21 cellular contexts compared by ENCODE assay signal in the genomic region with DNA sequence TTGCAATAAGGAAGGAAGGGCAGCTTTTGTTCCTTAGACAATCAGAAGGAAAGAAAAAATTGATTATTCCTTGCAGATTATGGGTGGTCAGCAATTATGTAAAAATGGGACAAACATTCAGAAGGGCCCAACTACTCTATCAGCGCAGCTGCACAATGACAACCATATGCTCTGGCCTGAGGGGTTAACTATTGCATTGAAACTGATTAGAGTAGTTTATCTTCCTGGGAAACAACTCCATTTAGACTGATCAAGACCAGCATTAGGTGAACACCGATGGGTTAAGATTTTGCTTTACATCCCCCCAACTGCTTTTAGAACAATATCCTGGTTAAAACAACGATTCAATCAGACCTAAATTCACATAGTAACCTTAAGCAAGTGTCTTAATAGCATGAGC.
A peak's percentile ranks its signal among the peaks of the same experiment; 100 is the strongest.
DNase-seq lines count a peak whose midpoint lies in the region; ATAC-seq, FAIRE-seq and TF ChIP-seq lines count a peak whose summit lies in the region.
"Had no signal": no experiment of that assay in that cellular context is flagged by ENCODE, and none has a peak within 500 bp of the region (broad histone marks: within the 10 kb centered on the region; RNA-seq: fewer than 3 reads in every experiment).

No MANE protein-coding gene starts in this region.

- no peak overlapping the region for H4K5ac ChIP-seq in H1 (ENCODE audit: insufficient read length, low read depth, low read length)

- H3K27ac Mint-ChIP-seq in neural crest cell (ENCODE audit: unreplicated experiment), result peak overlapping the region; percentile 10
- no peak overlapping the region for H3K27ac Mint-ChIP-seq in activated naive CD8-positive, alpha-beta T cell treated with anti-CD3 and anti-CD28 coated beads, Interleukin-2, amount 50 U/mL, for 24 hours
- H3K27ac Mint-ChIP-seq: CD14-positive monocyte; CD4-positive, alpha-beta memory T cell; IgD-negative memory B cell had no signal

- H3K14ac ChIP-seq in H1 (ENCODE audit: insufficient read length), result no peak overlapping the region

- no peaks in the 10 kb centered on the region for H3K79me1 ChIP-seq in H1 (ENCODE audit: low read depth, low read length)

- no peak overlapping the region for H3K18ac ChIP-seq in H1 (ENCODE audit: extremely low read depth, low read length)

- CTCF ChIA-PET in HepG2 (lab: Yijun Ruan, JAX; ENCODE audit: low intra/inter-chr PET ratio, low total read pairs) (no interaction called here), H1 (lab: Charles Lee; ENCODE audit: partially characterized antibody) (interaction anchor here (0.8 kb wide), 1 partner anchor 18 kb away, joined by 3 read pairs; no protein-coding TSS in a partner anchor)

- H3K9me3 ChIP-seq in HepG2 (ENCODE audit: low read length) (no peaks in the 10 kb centered on the region), right lobe of liver (no peaks in the 10 kb centered on the region), H1 (ENCODE audit: insufficient read depth in 2 of 2, low read depth in 1 of 2, low read length in 1 of 2) (peaks cover 0 to 2% of the 10 kb centered on the region in 2 experiments; a peak in 2 of 4 replicates)
- H3K9me3 ChIP-seq: BLaER1 had no signal

- H3K36me3 Mint-ChIP-seq in neural crest cell (ENCODE audit: low read depth), result no peaks in the 10 kb centered on the region
- H3K36me3 Mint-ChIP-seq in activated naive CD8-positive, alpha-beta T cell treated with anti-CD3 and anti-CD28 coated beads, Interleukin-2, amount 50 U/mL, for 24 hours (ENCODE audit: low read depth), result no peaks in the 10 kb centered on the region
- H3K36me3 Mint-ChIP-seq: CD14-positive monocyte, IgD-negative memory B cell had no signal

- no peak for TF ChIP-seq RAD21 in HepG2 (CRISPR knock-in tag; IDR thresholded peaks at IDR 0.05)
- no peak for TF ChIP-seq RAD21 in H1 (IDR thresholded peaks at IDR 0.05 in 1 of 2, conservative IDR thresholded peaks at IDR 0.05 in 1 of 2; ENCODE audit: low read depth in 2 of 2, low read length in 2 of 2)

- POLR2A ChIA-PET in HepG2 (lab: Yijun Ruan, JAX), result no interaction called here
- POLR2A ChIA-PET in H1 (lab: Charles Lee; ENCODE audit: partially characterized antibody), result no interaction called here

- H2BK20ac ChIP-seq in H1 (ENCODE audit: low read length), result no peak overlapping the region

- TF ChIP-seq EP300 in HepG2 (IDR thresholded peaks at IDR 0.05; ENCODE audit: low read depth in 2 of 2, low read length in 2 of 2), result no peak
- TF ChIP-seq EP300 in HepG2 (CRISPR knock-in tag; IDR thresholded peaks at IDR 0.05; ENCODE audit: borderline replicate concordance), result no peak
- TF ChIP-seq EP300 in H1 (IDR thresholded peaks at IDR 0.05; ENCODE audit: borderline replicate concordance in 1 of 2, low read depth in 2 of 2, low read length in 2 of 2), result no peak

- H2BK12ac ChIP-seq in H1 (ENCODE audit: low read depth, low read length), result no peak overlapping the region

- no peak overlapping the region for H2AK5ac ChIP-seq in H1 (ENCODE audit: low read depth, low read length)

- peaks cover 11% of the 10 kb centered on the region; the same call in 1 of the 2 replicates for H3K4me1 ChIP-seq in HepG2 (ENCODE audit: insufficient read depth, low read length)
- no peaks in the 10 kb centered on the region for H3K4me1 ChIP-seq in right lobe of liver
- no peaks in the 10 kb centered on the region for H3K4me1 ChIP-seq in H1 (replicated peaks in 1 of 4; ENCODE audit: control insufficient read depth in 3 of 4, insufficient read depth in 4 of 4, low read length in 3 of 4)
- H3K4me1 ChIP-seq: BLaER1 had no signal

- H4K8ac ChIP-seq in H1 (ENCODE audit: extremely low read depth, insufficient read depth, low read length), result no peak overlapping the region

- H3K4me3 ChIP-seq in HepG2 (replicated peaks in 1 of 3; ENCODE audit: insufficient read depth in 1 of 3, low read depth in 2 of 3, low read length in 3 of 3) (no peak overlapping the region), right lobe of liver (no peak overlapping the region), H1 (ENCODE audit: extremely low read depth in 1 of 4, insufficient read depth in 2 of 4, low read depth in 3 of 4, low read length in 4 of 4) (no peak overlapping the region)
- H3K4me3 ChIP-seq: BLaER1 had no signal

- TF ChIP-seq CTCF in HepG2 (CRISPR knock-in tag; IDR thresholded peaks at IDR 0.05) (no peak), right lobe of liver (IDR thresholded peaks at IDR 0.05) (no peak), H1 (IDR thresholded peaks at IDR 0.05; ENCODE audit: control extremely low read depth in 1 of 3, insufficient read depth in 1 of 3, low read depth in 1 of 3, low read length in 3 of 3) (no peak), neural crest cell (conservative IDR thresholded peaks at IDR 0.05) (no peak)

- H3K27ac ChIP-seq in HepG2 (ENCODE audit: extremely low read length, insufficient read depth, low read length) (no peak overlapping the region), right lobe of liver (no peak overlapping the region), H1 (ENCODE audit: low read depth, low read length) (no peak overlapping the region)
- H3K27ac ChIP-seq: 22Rv1, BLaER1 had no signal

- no TSS peak for BruUV-seq in HepG2 (replicated peaks; lab: Mats Ljungman, UMichigan)

- no peaks in the 10 kb centered on the region for H3K27me3 Mint-ChIP-seq in neural crest cell (ENCODE audit: low read depth)
- no peaks in the 10 kb centered on the region for H3K27me3 Mint-ChIP-seq in activated naive CD8-positive, alpha-beta T cell treated with anti-CD3 and anti-CD28 coated beads, Interleukin-2, amount 50 U/mL, for 24 hours
- H3K27me3 Mint-ChIP-seq: CD4-positive, alpha-beta memory T cell; IgD-negative memory B cell had no signal

- H3K79me2 ChIP-seq in HepG2 (ENCODE audit: insufficient read depth, low read length), result no peaks in the 10 kb centered on the region
- H3K79me2 ChIP-seq in H1 (ENCODE audit: control insufficient read depth in 1 of 2, insufficient read depth in 2 of 2, low read length in 2 of 2), result no peaks in the 10 kb centered on the region

- H3K9me3 Mint-ChIP-seq in neural crest cell, result peaks cover 5% of the 10 kb centered on the region
- H3K9me3 Mint-ChIP-seq in activated naive CD8-positive, alpha-beta T cell treated with anti-CD3 and anti-CD28 coated beads, Interleukin-2, amount 50 U/mL, for 24 hours, result peaks cover 5% of the 10 kb centered on the region

- no peak for DNase-seq in HepG2 (ENCODE audit: low spot score)
- DNase-seq in right lobe of liver, result no peak
- no peak for DNase-seq in H1 (ENCODE audit: low read depth in 1 of 2, low spot score in 2 of 2)
- DNase-seq in neural crest cell (ENCODE audit: low read depth, low spot score), result no peak
- DNase-seq in activated naive CD8-positive, alpha-beta T cell treated with anti-CD3 and anti-CD28 coated beads, Interleukin-2, amount 50 U/mL, for 24 hours, result no peak
- DNase-seq: CD4-positive, alpha-beta memory T cell; DMS153; DMS79; GDM1; HCEC 1CT; KBM-7 had no signal

- peaks cover 13% of the 10 kb centered on the region for H3K4me1 Mint-ChIP-seq in neural crest cell
- H3K4me1 Mint-ChIP-seq in activated naive CD8-positive, alpha-beta T cell treated with anti-CD3 and anti-CD28 coated beads, Interleukin-2, amount 50 U/mL, for 24 hours, result no peaks in the 10 kb centered on the region
- H3K4me1 Mint-ChIP-seq: CD14-positive monocyte; CD4-positive, alpha-beta memory T cell; IgD-negative memory B cell had no signal

- no peak overlapping the region for H3K23ac ChIP-seq in H1 (ENCODE audit: insufficient read length)

- no peaks in the 10 kb centered on the region for H3K23me2 ChIP-seq in H1 (ENCODE audit: low read depth, low read length)

- H2AFZ ChIP-seq in HepG2 (ENCODE audit: low read length), result no peak overlapping the region
- peak overlapping the region; percentile 37; the same call in 1 of the 2 replicates for H2AFZ ChIP-seq in H1 (ENCODE audit: low read length)

- H4K20me1 ChIP-seq in HepG2 (ENCODE audit: insufficient read depth, low read length), result no peaks in the 10 kb centered on the region
- H4K20me1 ChIP-seq in H1 (replicated peaks in 1 of 2; ENCODE audit: control insufficient read depth in 1 of 2, insufficient read depth in 2 of 2, low read length in 2 of 2), result no peaks in the 10 kb centered on the region
- H4K20me1 ChIP-seq: BLaER1 had no signal

- ATAC-seq in HepG2 (no peak), right lobe of liver (no peak), GM18511 (IDR thresholded peaks at IDR 0.05; ENCODE audit: unreplicated experiment) (no peak), GM19035 (IDR thresholded peaks at IDR 0.05; ENCODE audit: unreplicated experiment) (no peak)
- ATAC-seq in activated naive CD8-positive, alpha-beta T cell treated with anti-CD3 and anti-CD28 coated beads, Interleukin-2, amount 50 U/mL, for 24 hours, result no peak

- H4K91ac ChIP-seq in H1 (replicated peaks; ENCODE audit: insufficient read length, low read length), result no peak overlapping the region

- no peak overlapping the region for H3K56ac ChIP-seq in H1 (replicated peaks; ENCODE audit: insufficient read length, low read depth, low read length)

- H3K9ac ChIP-seq in HepG2 (ENCODE audit: insufficient read depth, low read depth, low read length) (no peak overlapping the region), H1 (replicated peaks in 1 of 4; ENCODE audit: extremely low read depth in 1 of 4, low read depth in 3 of 4, low read length in 3 of 4) (no peak overlapping the region)
- H3K9ac ChIP-seq: BLaER1 had no signal

- H2BK120ac ChIP-seq in H1 (replicated peaks; ENCODE audit: low read depth, low read length), result no peak overlapping the region

- H3K36me3 ChIP-seq in HepG2 (replicated peaks in 1 of 2; ENCODE audit: control insufficient read depth in 1 of 2, insufficient read depth in 2 of 2, low read length in 2 of 2) (no peaks in the 10 kb centered on the region), right lobe of liver (no peaks in the 10 kb centered on the region), H1 (ENCODE audit: control insufficient read depth in 2 of 4, insufficient read depth in 4 of 4, low read length in 3 of 4) (no peaks in the 10 kb centered on the region; a peak in 1 of 8 replicates)
- H3K36me3 ChIP-seq: BLaER1 had no signal

- FAIRE-seq in HepG2 (lab: Jason Lieb, UNC) (no peak), H1 (lab: Jason Lieb, UNC) (no peak)
- FAIRE-seq: GM12892, GM18507, GM19239, H54 had no signal

- in situ Hi-C loops in HepG2 (cut with HindIII; ENCODE audit: extremely low pct_ligation_motif_present, low pct_unique_long_range_greater_than_20kb), result no loop called here

- no peak overlapping the region for H3K4me2 ChIP-seq in HepG2 (ENCODE audit: low read depth, low read length)
- no peak overlapping the region for H3K4me2 ChIP-seq in H1 (ENCODE audit: insufficient read depth in 1 of 2, low read depth in 2 of 2, low read length in 2 of 2)
- H3K4me2 ChIP-seq: BLaER1 had no signal

- WGBS in HepG2 (ENCODE audit: low lambda C conversion rate), result 59% methylated on average over 3 of the region's 3 CpGs
- WGBS in right lobe of liver (ENCODE audit: insufficient coverage, low coverage, low lambda C conversion rate, missing lambda C conversion rate), result 58% methylated on average over 3 of the region's 3 CpGs
- 90% methylated on average over 3 of the region's 3 CpGs; no CpG with 5 or more reads in 1 of the 2 experiments for WGBS in H1 (ENCODE audit: extremely low coverage in 1 of 2, insufficient coverage in 1 of 2, insufficient read length in 1 of 2, insufficient replicate concordance in 2 of 2, low coverage in 1 of 2, low lambda C conversion rate in 2 of 2, missing lambda C conversion rate in 1 of 2), 2 experiments

- H2BK5ac ChIP-seq in H1 (ENCODE audit: low read depth, low read length), result no peak overlapping the region

- no peak overlapping the region for H3K4ac ChIP-seq in H1 (replicated peaks; ENCODE audit: insufficient read length, low read depth, low read length)

- TF ChIP-seq POLR2A in HepG2 (IDR thresholded peaks at IDR 0.05; ENCODE audit: insufficient read depth in 1 of 2, low read depth in 2 of 2, low read length in 2 of 2) (no peak), right lobe of liver (IDR thresholded peaks at IDR 0.05) (no peak), H1 (IDR thresholded peaks at IDR 0.05; ENCODE audit: control extremely low read depth in 1 of 2, low read depth in 2 of 2, low read length in 2 of 2) (no peak)

- H2BK15ac ChIP-seq in H1 (ENCODE audit: low read length), result no peak overlapping the region

- intact Hi-C loops in HepG2 (cut with micrococcal nuclease; ENCODE audit: unreplicated experiment), result no loop called here
- intact Hi-C loops in right lobe of liver (cut with DNase I), result no loop called here

- H3K27me3 ChIP-seq in HepG2 (ENCODE audit: control insufficient read depth in 1 of 2, insufficient read depth in 2 of 2, low read length in 2 of 2) (no peaks in the 10 kb centered on the region), right lobe of liver (no peaks in the 10 kb centered on the region), H1 (replicated peaks in 1 of 4; ENCODE audit: control insufficient read depth in 3 of 4, extremely low read depth in 1 of 4, insufficient read depth in 3 of 4, low read length in 3 of 4) (no peaks in the 10 kb centered on the region)
- H3K27me3 ChIP-seq: BLaER1 had no signal

- no peak overlapping the region for H3K4me3 Mint-ChIP-seq in neural crest cell
- no peak overlapping the region for H3K4me3 Mint-ChIP-seq in activated naive CD8-positive, alpha-beta T cell treated with anti-CD3 and anti-CD28 coated beads, Interleukin-2, amount 50 U/mL, for 24 hours
- H3K4me3 Mint-ChIP-seq: CD14-positive monocyte; CD4-positive, alpha-beta memory T cell; IgD-negative memory B cell had no signal
